In genomic region chr21:15534450-15534886, GRCh38 we compare ENCODE assay signal across 1 cellular context.
TF ChIP-seq lines count a peak whose summit lies in the region.

No MANE protein-coding gene starts in this region.

TF ChIP-seq in WTC11, 78 proteins besides CTCF, POLR2A, EP300 and RAD21 (continued from another document):
- TF ChIP-seq ATF3 (CRISPR knock-in tag; conservative IDR thresholded peaks at IDR 0.05) = no peak
- no peak for TF ChIP-seq HMGA2 (CRISPR knock-in tag; IDR thresholded peaks at IDR 0.05)
- TF ChIP-seq IRF1 (CRISPR knock-in tag; IDR thresholded peaks at IDR 0.05) = no peak
- TF ChIP-seq NFYB (CRISPR knock-in tag; conservative IDR thresholded peaks at IDR 0.05; ENCODE audit: low read depth) = no peak
- no peak for TF ChIP-seq OVOL2 (CRISPR knock-in tag; IDR thresholded peaks at IDR 0.05; ENCODE audit: borderline replicate concordance)
TF ChIP-seq in WTC11: peak in this region for 0.
